ENCODE assay signal across 9 cellular contexts in the genomic region with DNA sequence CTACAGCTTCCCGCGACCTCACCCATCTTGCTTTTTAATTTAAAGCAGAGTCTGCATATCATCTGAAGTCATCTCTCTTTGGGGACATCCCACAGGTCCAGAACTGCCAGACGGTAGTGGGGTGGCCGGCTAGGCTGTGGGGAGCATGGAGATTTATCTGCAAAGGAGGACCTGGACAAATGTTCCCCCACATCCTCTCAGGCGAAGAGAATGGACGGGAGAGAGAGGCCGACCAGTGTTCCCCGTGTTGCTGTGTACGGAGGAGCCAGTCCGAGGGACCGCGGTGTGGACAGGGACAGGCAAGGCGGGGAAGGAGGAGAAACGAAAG. TPM values are rescaled to one million over a fixed set of nuclear protein-coding genes. Genes with fewer than 3 reads are reported as not detected.
DNase-seq lines count a peak whose midpoint lies in the region; ATAC-seq and TF ChIP-seq lines count a peak whose summit lies in the region.
"Had no signal": no experiment of that assay in that cellular context is flagged by ENCODE, and none has a peak within 500 bp of the region (broad histone marks: within the 10 kb centered on the region; RNA-seq: fewer than 3 reads in every experiment).

No MANE protein-coding gene starts in this region.

- TF ChIP-seq CTCF in lower lobe of right lung (IDR thresholded peaks at IDR 0.05) (no peak), testis (IDR thresholded peaks at IDR 0.05) (no peak)

- WGBS in testis, 2 donors = 24 to 50% methylated on average over 4 to 14 of the region's 14 CpGs

- H3K36me3 ChIP-seq in lower lobe of right lung = no peaks in the 10 kb centered on the region
- H3K36me3 ChIP-seq in testis (ENCODE audit: low read depth, missing control alignments) = no peaks in the 10 kb centered on the region

- no peaks in the 10 kb centered on the region for H3K9me3 Mint-ChIP-seq in activated CD8-positive, alpha-beta memory T cell treated with anti-CD3 and anti-CD28 coated beads, Interleukin-2, amount 10 ng/mL, durations not matched to agents 7 days and 5 days (ENCODE audit: low read depth)

- peak overlapping the region; percentile 61 for H3K4me3 ChIP-seq in lower lobe of right lung
- H3K4me3 ChIP-seq in testis = peak overlapping the region; percentile 40 to 57

- intact Hi-C loops in lower lobe of right lung (cut with DNase I) (no loop called here), testis (cut with DNase I; ENCODE audit: low total_unique reads) (no loop called here)

- H3K27me3 ChIP-seq in lower lobe of right lung (ENCODE audit: low read depth) = peaks cover 45% of the 10 kb centered on the region
- no peaks in the 10 kb centered on the region for H3K27me3 ChIP-seq in testis

- peak overlapping the region; percentile 38 for H3K4me3 Mint-ChIP-seq in activated CD8-positive, alpha-beta memory T cell treated with anti-CD3 and anti-CD28 coated beads, Interleukin-2, amount 10 ng/mL, durations not matched to agents 7 days and 5 days

- TF ChIP-seq POLR2A in testis (IDR thresholded peaks at IDR 0.05) = no peak

- H3K9me3 ChIP-seq in lower lobe of right lung = no peaks in the 10 kb centered on the region
- H3K9me3 ChIP-seq in testis = no peaks in the 10 kb centered on the region

- ATAC-seq in activated CD8-positive, alpha-beta memory T cell treated with anti-CD3 and anti-CD28 coated beads, Interleukin-2, amount 10 ng/mL, durations not matched to agents 7 days and 5 days = peak; percentile 6
- ATAC-seq in lower lobe of right lung = no peak

- CTCF ChIA-PET in activated CD8-positive, alpha-beta memory T cell treated with anti-CD3 and anti-CD28 coated beads, Interleukin-2, amount 10 ng/mL, durations not matched to agents 7 days and 5 days (lab: Charles Lee) = interaction anchor here (1.6 to 2.7 kb wide), 3 partner anchors 8 to 70 kb away, joined by 3 to 10 read pairs (median 9); no protein-coding TSS in a partner anchor

- H3K27me3 Mint-ChIP-seq in activated CD8-positive, alpha-beta memory T cell treated with anti-CD3 and anti-CD28 coated beads, Interleukin-2, amount 10 ng/mL, durations not matched to agents 7 days and 5 days = peaks cover 73% of the 10 kb centered on the region

- H3K4me1 ChIP-seq in lower lobe of right lung (peaks cover 34% of the 10 kb centered on the region), testis (peaks cover 8% of the 10 kb centered on the region)

- H3K36me3 Mint-ChIP-seq in activated CD8-positive, alpha-beta memory T cell treated with anti-CD3 and anti-CD28 coated beads, Interleukin-2, amount 10 ng/mL, durations not matched to agents 7 days and 5 days = no peaks in the 10 kb centered on the region

- H3K27ac Mint-ChIP-seq in activated CD8-positive, alpha-beta memory T cell treated with anti-CD3 and anti-CD28 coated beads, Interleukin-2, amount 10 ng/mL, durations not matched to agents 7 days and 5 days = no peak overlapping the region

- H3K4me1 Mint-ChIP-seq in activated CD8-positive, alpha-beta memory T cell treated with anti-CD3 and anti-CD28 coated beads, Interleukin-2, amount 10 ng/mL, durations not matched to agents 7 days and 5 days = peaks cover 34% of the 10 kb centered on the region

- DNase-seq in activated CD8-positive, alpha-beta memory T cell treated with anti-CD3 and anti-CD28 coated beads, Interleukin-2, amount 10 ng/mL, durations not matched to agents 7 days and 5 days = no peak
- no peak for DNase-seq in activated CD8-positive, alpha-beta memory T cell treated with anti-CD3 and anti-CD28 coated beads, Interleukin-2, amount 50 U/mL, for 4 hours
- DNase-seq in caudate nucleus (lab: John Stamatoyannopoulos, UW) = peak in 1 of 61 donors; percentile 65
- DNase-seq in lower lobe of right lung = no peak
- no peak for DNase-seq in testis
- DNase-seq in GM03348 (ENCODE audit: low spot score) = no peak
- no peak for DNase-seq in NCI-H2081 (lab: John Stamatoyannopoulos, UW)
- no peak for DNase-seq in superior temporal gyrus (ENCODE audit: extremely low spot score)

- H3K27ac ChIP-seq in caudate nucleus (ENCODE audit: low read depth, low read length) (peak overlapping the region; percentile 83), lower lobe of right lung (peak overlapping the region; percentile 78), testis (peak overlapping the region in 1 of 2 donors; percentile 69)

RNA-seq across cellular contexts. Expression of a gene that starts 0.7 kb away (rescaled TPM):
- not detected for total RNA-seq in activated CD8-positive, alpha-beta memory T cell treated with anti-CD3 and anti-CD28 coated beads, Interleukin-2, amount 10 ng/mL, durations not matched to agents 7 days and 5 days
- 29.8 TPM for total RNA-seq in lower lobe of right lung
- 1 to 10 TPM; 2.2 to 3.7 TPM for total RNA-seq in testis
- 2.6 TPM for polyA plus RNA-seq in testis (ENCODE audit: insufficient read depth, low read depth, low replicate concordance)
- total RNA-seq: glomerular endothelial cell had no signal

RNA-seq across cellular contexts. Expression of a gene that starts 6.2 kb away (rescaled TPM):
- 10 to 100 TPM; 41.2 to 54.1 TPM for total RNA-seq in activated CD8-positive, alpha-beta memory T cell treated with anti-CD3 and anti-CD28 coated beads, Interleukin-2, amount 10 ng/mL, durations not matched to agents 7 days and 5 days
- total RNA-seq in lower lobe of right lung (158 TPM), testis (10 to 100 TPM; 10.5 to 55.4 TPM)
- polyA plus RNA-seq in testis (ENCODE audit: insufficient read depth, low read depth, low replicate concordance) = 22.4 TPM

RNA-seq across cellular contexts. Expression of a gene that starts 6.7 kb away (rescaled TPM):
- total RNA-seq in activated CD8-positive, alpha-beta memory T cell treated with anti-CD3 and anti-CD28 coated beads, Interleukin-2, amount 10 ng/mL, durations not matched to agents 7 days and 5 days = under 1 TPM in 1 of 2 experiments, not detected in 1; 0.91 TPM
- total RNA-seq in lower lobe of right lung (4.7 TPM), testis (10 to 100 TPM in 1 of 2 donors, not detected in 1; 10.6 TPM)
- polyA plus RNA-seq in testis (ENCODE audit: insufficient read depth, low read depth, low replicate concordance) = not detected
- total RNA-seq: glomerular endothelial cell had no signal

RNA-seq across cellular contexts. Expression of a gene that starts 19.9 kb away (rescaled TPM):
- total RNA-seq in activated CD8-positive, alpha-beta memory T cell treated with anti-CD3 and anti-CD28 coated beads, Interleukin-2, amount 10 ng/mL, durations not matched to agents 7 days and 5 days = not detected
- not detected for total RNA-seq in lower lobe of right lung
- total RNA-seq in testis = not detected
- polyA plus RNA-seq in testis (ENCODE audit: insufficient read depth, low read depth, low replicate concordance) = not detected
- total RNA-seq: glomerular endothelial cell had no signal

RNA-seq across cellular contexts. Expression of a gene that starts 23.4 kb away (rescaled TPM):
- 100 to 1,000 TPM; 121 to 125 TPM for total RNA-seq in activated CD8-positive, alpha-beta memory T cell treated with anti-CD3 and anti-CD28 coated beads, Interleukin-2, amount 10 ng/mL, durations not matched to agents 7 days and 5 days
- total RNA-seq in lower lobe of right lung (223 TPM), testis (10 to 100 TPM; 20.1 to 30.7 TPM)
- polyA plus RNA-seq in testis (ENCODE audit: insufficient read depth, low read depth, low replicate concordance) = 77.1 TPM
